ENCODE assay signal across 8 cellular contexts in genomic region chr17:66541461-66542182, GRCh38.
DNase-seq lines count a peak whose midpoint lies in the region; ATAC-seq and TF ChIP-seq lines count a peak whose summit lies in the region.

No MANE protein-coding gene starts in this region.

- H3K27me3 ChIP-seq in mammary epithelial cell (ENCODE audit: insufficient read depth, low read length) = no peaks in the 10 kb centered on the region
- no peaks in the 10 kb centered on the region for H3K27me3 ChIP-seq in smooth muscle cell (ENCODE audit: low read depth)
- no peaks in the 10 kb centered on the region for H3K27me3 ChIP-seq in upper lobe of left lung

- H3K79me2 ChIP-seq in mammary epithelial cell (ENCODE audit: insufficient read depth, low read length) = no peaks in the 10 kb centered on the region
- no peaks in the 10 kb centered on the region for H3K79me2 ChIP-seq in smooth muscle cell (ENCODE audit: low read depth)

- peak overlapping the region; percentile 46 for H3K4me2 ChIP-seq in mammary epithelial cell (ENCODE audit: insufficient read depth, low read depth, low read length)
- H3K4me2 ChIP-seq in smooth muscle cell = peak overlapping the region; percentile 78

- CTCF ChIA-PET in mammary epithelial cell (lab: Charles Lee; ENCODE audit: low non-redundant PET) = interaction anchor here (0.7 kb wide), 1 partner anchor 114 kb away, joined by 4 read pairs; no protein-coding TSS in a partner anchor

- peak; percentile 93 for DNase-seq in EH (ENCODE audit: low read depth)
- DNase-seq in mammary epithelial cell = peak; percentile 74
- DNase-seq in smooth muscle cell (lab: John Stamatoyannopoulos, UW; ENCODE audit: unreplicated experiment) = no peak
- no peak for DNase-seq in NCI-H446 (lab: John Stamatoyannopoulos, UW)
- no peak for DNase-seq in upper lobe of left lung
- DNase-seq in effector CD8-positive, alpha-beta T cell (lab: John Stamatoyannopoulos, UW) = no peak

- WGBS in mammary epithelial cell (ENCODE audit: low coverage, missing lambda C conversion rate) = 19% methylated on average over 9 of the region's 9 CpGs
- WGBS in smooth muscle cell (ENCODE audit: low lambda C conversion rate) = 14% methylated on average over 9 of the region's 9 CpGs
- WGBS in upper lobe of left lung, 2 donors = 66 to 67% methylated on average over 9 of the region's 9 CpGs

- H3K4me3 ChIP-seq in mammary epithelial cell (replicated peaks in 1 of 3; ENCODE audit: insufficient read depth in 1 of 3, low read depth in 2 of 3, low read length in 3 of 3) (no peak overlapping the region), smooth muscle cell (no peak overlapping the region), upper lobe of left lung (no peak overlapping the region)

- H3K27ac ChIP-seq in mammary epithelial cell (ENCODE audit: insufficient read depth, low read depth, low read length) = peak overlapping the region; percentile 66
- H3K27ac ChIP-seq in smooth muscle cell (ENCODE audit: low read depth) = peak overlapping the region; percentile 45
- no peak overlapping the region for H3K27ac ChIP-seq in upper lobe of left lung

- dilution Hi-C loops in mammary epithelial cell (cut with HindIII; ENCODE audit: low sequenced_read_pairs) = no loop called here

- H4K20me1 ChIP-seq in mammary epithelial cell (ENCODE audit: insufficient read depth, low read length) (no peaks in the 10 kb centered on the region), smooth muscle cell (ENCODE audit: low read depth) (peaks cover 15% of the 10 kb centered on the region)

- no peaks in the 10 kb centered on the region for H3K9me3 ChIP-seq in mammary epithelial cell (replicated peaks; ENCODE audit: insufficient read depth, low read length)
- H3K9me3 ChIP-seq in smooth muscle cell (replicated peaks; ENCODE audit: low read depth) = no peaks in the 10 kb centered on the region
- H3K9me3 ChIP-seq in upper lobe of left lung = peaks cover 0 to 5% (median 0%) of the 10 kb centered on the region in 4 donors

- peaks cover 45% of the 10 kb centered on the region for H3F3A ChIP-seq in smooth muscle cell (ENCODE audit: low read depth)

- no peak for TF ChIP-seq POLR2A in upper lobe of left lung (IDR thresholded peaks at IDR 0.05)

- ATAC-seq in GM21360 (IDR thresholded peaks at IDR 0.05; ENCODE audit: unreplicated experiment) = peak; percentile 50
- ATAC-seq in HG03565 (IDR thresholded peaks at IDR 0.05; ENCODE audit: unreplicated experiment) = peak; percentile 60
- no peak for ATAC-seq in upper lobe of left lung (ENCODE audit: low FRiP score in 2 of 2)

- peak overlapping the region; percentile 66 for H2AFZ ChIP-seq in mammary epithelial cell (ENCODE audit: low read depth, low read length)
- H2AFZ ChIP-seq in smooth muscle cell (ENCODE audit: low read depth) = no peak overlapping the region

- peaks cover 47% of the 10 kb centered on the region for H3K4me1 ChIP-seq in mammary epithelial cell (ENCODE audit: insufficient read depth, low read length)
- peaks cover 42% of the 10 kb centered on the region for H3K4me1 ChIP-seq in smooth muscle cell (ENCODE audit: low read depth)
- peaks cover 0 to 8% (median 4%) of the 10 kb centered on the region in 4 donors for H3K4me1 ChIP-seq in upper lobe of left lung

- H3K36me3 ChIP-seq in mammary epithelial cell (ENCODE audit: insufficient read depth, low read length) (no peaks in the 10 kb centered on the region), smooth muscle cell (ENCODE audit: low read depth) (no peaks in the 10 kb centered on the region), upper lobe of left lung (no peaks in the 10 kb centered on the region)

- peak overlapping the region; percentile 11 for H3K9ac ChIP-seq in mammary epithelial cell (ENCODE audit: insufficient read depth, low read length)
- H3K9ac ChIP-seq in smooth muscle cell (ENCODE audit: low read depth) = no peak overlapping the region

- intact Hi-C loops in mammary epithelial cell (cut with micrococcal nuclease) = loop anchor here (5.0 kb wide), 1 partner anchor 74 kb away; no protein-coding TSS in a partner anchor

- TF ChIP-seq CTCF in mammary epithelial cell (conservative IDR thresholded peaks at IDR 0.05 in 1 of 2, IDR thresholded peaks at IDR 0.05 in 1 of 2; ENCODE audit: extremely low read depth in 1 of 2, insufficient read depth in 1 of 2, low read depth in 1 of 2, low read length in 2 of 2) (no peak), smooth muscle cell (IDR thresholded peaks at IDR 0.05; ENCODE audit: borderline replicate concordance, insufficient read depth, poor library complexity, severe bottlenecking) (no peak), upper lobe of left lung (IDR thresholded peaks at IDR 0.05) (no peak)

- no peak for TF ChIP-seq EP300 in upper lobe of left lung (IDR thresholded peaks at IDR 0.05)

- BruUV-seq in mammary epithelial cell (replicated peaks; lab: Mats Ljungman, UMichigan) = no TSS peak

- in situ Hi-C loops in mammary epithelial cell (cut with MboI; ENCODE audit: low sequenced_read_pairs in 2 of 2) = no loop called here

Comparison
In these comparisons a context has a peak if more than half of its experiments do, and no peak if none do; other contexts are left out.
1. DNase-seq: peak in EH (single experiment) and mammary epithelial cell (single experiment); none in smooth muscle cell (single experiment), NCI-H446 (0 of 2), upper lobe of left lung (0 of 2) and effector CD8-positive, alpha-beta T cell (single experiment).
2. ATAC-seq: peak in GM21360 (single experiment) and HG03565 (single experiment); none in upper lobe of left lung (0 of 2).
3. H3K27ac ChIP-seq: peak in mammary epithelial cell (single experiment) and smooth muscle cell (single experiment); none in upper lobe of left lung (0 of 4).